In the genomic region with DNA sequence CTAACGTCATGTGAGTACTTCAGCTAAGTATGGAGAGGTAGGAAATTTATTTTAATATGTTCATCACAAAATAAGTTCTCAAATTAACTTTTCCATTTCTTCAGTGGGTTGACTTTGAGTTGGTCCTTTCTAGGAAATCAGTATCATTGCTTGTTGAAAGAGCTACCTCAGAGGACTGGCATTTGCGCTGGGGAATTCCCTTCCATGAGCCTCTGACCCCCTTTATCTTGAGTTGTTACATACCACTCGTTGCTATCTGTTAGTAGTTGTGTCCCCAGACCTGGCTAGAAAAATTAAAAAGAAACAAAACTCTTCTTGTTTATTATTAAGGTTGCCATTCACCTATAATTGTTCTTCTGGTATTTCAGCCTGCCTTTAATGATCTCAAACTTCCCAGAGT, we compare ENCODE assay signal across 1 cellular context.
TF ChIP-seq lines count a peak whose summit lies in the region.

No MANE protein-coding gene starts in this region.

TF ChIP-seq in WTC11, 78 proteins besides CTCF, POLR2A, EP300 and RAD21 (continued from another document):
- TF ChIP-seq ZNF425 (CRISPR knock-in tag; conservative IDR thresholded peaks at IDR 0.05) (no peak), FOXP4 (CRISPR knock-in tag; IDR thresholded peaks at IDR 0.05) (no peak), HMGA2 (CRISPR knock-in tag; IDR thresholded peaks at IDR 0.05) (no peak), SMAD3 (CRISPR knock-in tag; IDR thresholded peaks at IDR 0.05; ENCODE audit: borderline replicate concordance) (no peak), ESRRA (CRISPR knock-in tag; IDR thresholded peaks at IDR 0.05; ENCODE audit: borderline replicate concordance) (no peak), ZNF423 (CRISPR knock-in tag; IDR thresholded peaks at IDR 0.05) (no peak), ZNF396 (CRISPR knock-in tag; IDR thresholded peaks at IDR 0.05; ENCODE audit: borderline replicate concordance) (no peak), ELF4 (CRISPR knock-in tag; IDR thresholded peaks at IDR 0.05; ENCODE audit: low read depth) (no peak)
- TF ChIP-seq, protein P1, sequence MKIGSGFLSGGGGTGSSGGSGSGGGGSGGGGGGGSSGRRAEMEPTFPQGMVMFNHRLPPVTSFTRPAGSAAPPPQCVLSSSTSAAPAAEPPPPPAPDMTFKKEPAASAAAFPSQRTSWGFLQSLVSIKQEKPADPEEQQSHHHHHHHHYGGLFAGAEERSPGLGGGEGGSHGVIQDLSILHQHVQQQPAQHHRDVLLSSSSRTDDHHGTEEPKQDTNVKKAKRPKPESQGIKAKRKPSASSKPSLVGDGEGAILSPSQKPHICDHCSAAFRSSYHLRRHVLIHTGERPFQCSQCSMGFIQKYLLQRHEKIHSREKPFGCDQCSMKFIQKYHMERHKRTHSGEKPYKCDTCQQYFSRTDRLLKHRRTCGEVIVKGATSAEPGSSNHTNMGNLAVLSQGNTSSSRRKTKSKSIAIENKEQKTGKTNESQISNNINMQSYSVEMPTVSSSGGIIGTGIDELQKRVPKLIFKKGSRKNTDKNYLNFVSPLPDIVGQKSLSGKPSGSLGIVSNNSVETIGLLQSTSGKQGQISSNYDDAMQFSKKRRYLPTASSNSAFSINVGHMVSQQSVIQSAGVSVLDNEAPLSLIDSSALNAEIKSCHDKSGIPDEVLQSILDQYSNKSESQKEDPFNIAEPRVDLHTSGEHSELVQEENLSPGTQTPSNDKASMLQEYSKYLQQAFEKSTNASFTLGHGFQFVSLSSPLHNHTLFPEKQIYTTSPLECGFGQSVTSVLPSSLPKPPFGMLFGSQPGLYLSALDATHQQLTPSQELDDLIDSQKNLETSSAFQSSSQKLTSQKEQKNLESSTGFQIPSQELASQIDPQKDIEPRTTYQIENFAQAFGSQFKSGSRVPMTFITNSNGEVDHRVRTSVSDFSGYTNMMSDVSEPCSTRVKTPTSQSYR (CRISPR knock-in tag; IDR thresholded peaks at IDR 0.05), result no peak
